1 cellular context compared by ENCODE assay signal in genomic region chr2:41400057-41400665, GRCh38.
TF ChIP-seq lines count a peak whose summit lies in the region.

No MANE protein-coding gene starts in this region.

TF ChIP-seq in SK-N-SH treated with all-trans-retinoic acid at 6 μM for 48 hours, 23 proteins besides CTCF, POLR2A, EP300 and RAD21 (continued from another document):
- no peak for TF ChIP-seq POU6F1 (CRISPR knock-in tag; IDR thresholded peaks at IDR 0.05; ENCODE audit: borderline replicate concordance, low read depth)
